In the genomic region with DNA sequence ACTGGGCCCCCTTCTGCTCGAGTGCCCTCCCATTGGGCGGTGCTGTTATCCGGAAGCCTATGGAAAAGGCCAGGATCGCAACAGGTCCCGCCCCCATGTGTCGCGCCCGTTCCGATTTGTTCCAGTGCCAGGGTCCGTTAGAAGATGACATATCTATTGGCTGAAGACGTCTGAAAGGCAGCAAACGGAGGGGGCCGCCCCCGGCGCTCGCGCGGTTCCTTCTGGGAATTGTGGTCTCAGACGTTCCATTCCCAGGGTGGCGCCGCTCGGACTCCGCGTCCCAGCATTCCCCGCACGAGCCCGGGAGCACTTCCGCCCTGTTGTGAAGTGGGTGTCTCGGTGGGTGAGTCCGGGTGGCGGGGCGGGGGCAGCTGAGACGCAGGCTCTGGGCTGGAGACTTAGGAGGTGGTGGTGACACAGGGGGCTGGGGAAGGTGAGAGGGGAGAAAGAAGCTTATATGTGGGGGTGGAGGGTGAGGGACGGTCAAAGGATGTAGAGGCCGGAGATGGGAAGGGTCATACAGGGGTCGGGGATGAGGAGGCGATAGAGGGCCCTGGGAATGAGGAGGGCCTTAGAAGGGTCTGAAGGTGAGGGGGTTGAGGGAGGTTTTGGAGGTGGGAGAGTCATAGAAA, we compare ENCODE assay signal across 1 cellular context.
TF ChIP-seq lines count a peak whose summit lies in the region.

A gene (plus strand): TSS at position 297 of the 632 bp plus-strand sequence. CDS start 6,644 bp downstream, outside the sequence.

TF ChIP-seq in GM23338, 12 proteins besides CTCF, POLR2A, EP300 and RAD21 (continued from another document):
- TF ChIP-seq, protein P1, sequence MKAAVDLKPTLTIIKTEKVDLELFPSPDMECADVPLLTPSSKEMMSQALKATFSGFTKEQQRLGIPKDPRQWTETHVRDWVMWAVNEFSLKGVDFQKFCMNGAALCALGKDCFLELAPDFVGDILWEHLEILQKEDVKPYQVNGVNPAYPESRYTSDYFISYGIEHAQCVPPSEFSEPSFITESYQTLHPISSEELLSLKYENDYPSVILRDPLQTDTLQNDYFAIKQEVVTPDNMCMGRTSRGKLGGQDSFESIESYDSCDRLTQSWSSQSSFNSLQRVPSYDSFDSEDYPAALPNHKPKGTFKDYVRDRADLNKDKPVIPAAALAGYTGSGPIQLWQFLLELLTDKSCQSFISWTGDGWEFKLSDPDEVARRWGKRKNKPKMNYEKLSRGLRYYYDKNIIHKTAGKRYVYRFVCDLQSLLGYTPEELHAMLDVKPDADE (IDR thresholded peaks at IDR 0.05), result peak; percentile 93
- peak; percentile 51; the same call in 1 of the 2 replicates for TF ChIP-seq CREB1 (CRISPR knock-in tag; IDR thresholded peaks at IDR 0.05; ENCODE audit: low read depth)
- TF ChIP-seq, protein P2, sequence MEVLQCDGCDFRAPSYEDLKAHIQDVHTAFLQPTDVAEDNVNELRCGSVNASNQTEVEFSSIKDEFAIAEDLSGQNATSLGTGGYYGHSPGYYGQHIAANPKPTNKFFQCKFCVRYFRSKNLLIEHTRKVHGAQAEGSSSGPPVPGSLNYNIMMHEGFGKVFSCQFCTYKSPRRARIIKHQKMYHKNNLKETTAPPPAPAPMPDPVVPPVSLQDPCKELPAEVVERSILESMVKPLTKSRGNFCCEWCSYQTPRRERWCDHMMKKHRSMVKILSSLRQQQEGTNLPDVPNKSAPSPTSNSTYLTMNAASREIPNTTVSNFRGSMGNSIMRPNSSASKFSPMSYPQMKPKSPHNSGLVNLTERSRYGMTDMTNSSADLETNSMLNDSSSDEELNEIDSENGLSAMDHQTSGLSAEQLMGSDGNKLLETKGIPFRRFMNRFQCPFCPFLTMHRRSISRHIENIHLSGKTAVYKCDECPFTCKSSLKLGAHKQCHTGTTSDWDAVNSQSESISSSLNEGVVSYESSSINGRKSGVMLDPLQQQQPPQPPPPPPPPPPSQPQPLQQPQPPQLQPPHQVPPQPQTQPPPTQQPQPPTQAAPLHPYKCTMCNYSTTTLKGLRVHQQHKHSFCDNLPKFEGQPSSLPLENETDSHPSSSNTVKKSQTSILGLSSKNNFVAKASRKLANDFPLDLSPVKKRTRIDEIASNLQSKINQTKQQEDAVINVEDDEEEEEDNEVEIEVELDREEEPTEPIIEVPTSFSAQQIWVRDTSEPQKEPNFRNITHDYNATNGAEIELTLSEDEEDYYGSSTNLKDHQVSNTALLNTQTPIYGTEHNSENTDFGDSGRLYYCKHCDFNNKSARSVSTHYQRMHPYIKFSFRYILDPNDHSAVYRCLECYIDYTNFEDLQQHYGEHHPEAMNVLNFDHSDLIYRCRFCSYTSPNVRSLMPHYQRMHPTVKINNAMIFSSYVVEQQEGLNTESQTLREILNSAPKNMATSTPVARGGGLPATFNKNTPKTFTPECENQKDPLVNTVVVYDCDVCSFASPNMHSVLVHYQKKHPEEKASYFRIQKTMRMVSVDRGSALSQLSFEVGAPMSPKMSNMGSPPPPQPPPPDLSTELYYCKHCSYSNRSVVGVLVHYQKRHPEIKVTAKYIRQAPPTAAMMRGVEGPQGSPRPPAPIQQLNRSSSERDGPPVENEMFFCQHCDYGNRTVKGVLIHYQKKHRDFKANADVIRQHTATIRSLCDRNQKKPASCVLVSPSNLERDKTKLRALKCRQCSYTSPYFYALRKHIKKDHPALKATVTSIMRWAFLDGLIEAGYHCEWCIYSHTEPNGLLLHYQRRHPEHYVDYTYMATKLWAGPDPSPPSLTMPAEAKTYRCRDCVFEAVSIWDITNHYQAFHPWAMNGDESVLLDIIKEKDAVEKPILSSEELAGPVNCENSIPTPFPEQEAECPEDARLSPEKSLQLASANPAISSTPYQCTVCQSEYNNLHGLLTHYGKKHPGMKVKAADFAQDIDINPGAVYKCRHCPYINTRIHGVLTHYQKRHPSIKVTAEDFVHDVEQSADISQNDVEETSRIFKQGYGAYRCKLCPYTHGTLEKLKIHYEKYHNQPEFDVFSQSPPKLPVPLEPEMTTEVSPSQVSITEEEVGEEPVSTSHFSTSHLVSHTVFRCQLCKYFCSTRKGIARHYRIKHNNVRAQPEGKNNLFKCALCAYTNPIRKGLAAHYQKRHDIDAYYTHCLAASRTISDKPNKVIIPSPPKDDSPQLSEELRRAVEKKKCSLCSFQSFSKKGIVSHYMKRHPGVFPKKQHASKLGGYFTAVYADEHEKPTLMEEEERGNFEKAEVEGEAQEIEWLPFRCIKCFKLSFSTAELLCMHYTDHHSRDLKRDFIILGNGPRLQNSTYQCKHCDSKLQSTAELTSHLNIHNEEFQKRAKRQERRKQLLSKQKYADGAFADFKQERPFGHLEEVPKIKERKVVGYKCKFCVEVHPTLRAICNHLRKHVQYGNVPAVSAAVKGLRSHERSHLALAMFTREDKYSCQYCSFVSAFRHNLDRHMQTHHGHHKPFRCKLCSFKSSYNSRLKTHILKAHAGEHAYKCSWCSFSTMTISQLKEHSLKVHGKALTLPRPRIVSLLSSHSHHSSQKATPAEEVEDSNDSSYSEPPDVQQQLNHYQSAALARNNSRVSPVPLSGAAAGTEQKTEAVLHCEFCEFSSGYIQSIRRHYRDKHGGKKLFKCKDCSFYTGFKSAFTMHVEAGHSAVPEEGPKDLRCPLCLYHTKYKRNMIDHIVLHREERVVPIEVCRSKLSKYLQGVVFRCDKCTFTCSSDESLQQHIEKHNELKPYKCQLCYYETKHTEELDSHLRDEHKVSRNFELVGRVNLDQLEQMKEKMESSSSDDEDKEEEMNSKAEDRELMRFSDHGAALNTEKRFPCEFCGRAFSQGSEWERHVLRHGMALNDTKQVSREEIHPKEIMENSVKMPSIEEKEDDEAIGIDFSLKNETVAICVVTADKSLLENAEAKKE (CRISPR knock-in tag; IDR thresholded peaks at IDR 0.05), result no peak
